ENCODE assay signal across 1 cellular context in genomic region chr2:85810376-85811172, GRCh38.
TF ChIP-seq lines count a peak whose summit lies in the region.

No MANE protein-coding gene starts in this region.

TF ChIP-seq in HepG2, 621 proteins besides CTCF, POLR2A, EP300 and RAD21 (continued from another document):
- TF ChIP-seq ZNF513 (CRISPR knock-in tag; conservative IDR thresholded peaks at IDR 0.05), result no peak
